ENCODE assay signal across 10 cellular contexts in the genomic region with DNA sequence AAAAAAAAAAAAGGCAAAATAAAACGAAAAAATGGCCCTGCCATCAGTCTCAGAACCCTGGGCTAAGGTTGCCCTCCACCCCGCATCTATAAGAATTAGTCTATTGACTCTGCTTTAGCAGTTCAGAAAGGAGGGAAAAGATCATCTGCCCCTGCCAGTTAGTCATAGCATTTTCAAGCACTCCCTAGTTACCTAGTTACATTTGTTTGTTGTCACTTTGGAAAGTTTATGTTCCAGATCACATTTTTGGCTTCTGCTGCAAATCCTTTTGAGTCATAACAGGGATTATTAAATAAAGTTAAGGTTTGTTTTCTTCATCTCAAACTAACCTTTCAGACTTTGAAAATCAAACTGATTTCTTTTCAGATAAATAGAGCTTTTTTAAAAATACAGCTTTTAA. TPM values are rescaled to one million over a fixed set of nuclear protein-coding genes. Genes with fewer than 3 reads are reported as not detected.
DNase-seq lines count a peak whose midpoint lies in the region; ATAC-seq and TF ChIP-seq lines count a peak whose summit lies in the region.
"Had no signal": no experiment of that assay in that cellular context is flagged by ENCODE, and none has a peak within 500 bp of the region (broad histone marks: within the 10 kb centered on the region; RNA-seq: fewer than 3 reads in every experiment).

No MANE protein-coding gene starts in this region.

- no peak for TF ChIP-seq CTCF in osteocyte (IDR thresholded peaks at IDR 0.05)
- no peak for TF ChIP-seq CTCF in MM.1S (IDR thresholded peaks at IDR 0.05; ENCODE audit: low read length)

- peaks cover 2% of the 10 kb centered on the region for H3K4me1 Mint-ChIP-seq in osteocyte (ENCODE audit: unreplicated experiment)
- H3K4me1 Mint-ChIP-seq in stimulated activated naive B cell treated with anti-CD40 and anti-IgM and Interleukin-4, amounts not matched to agents 10 μg/mL and 1 μg/mL and 100 μg/mL, for 72 hours: peaks cover 2 to 5% of the 10 kb centered on the region in 2 donors

- H3K4me1 ChIP-seq in MM.1S (ENCODE audit: low read length): no peaks in the 10 kb centered on the region

- no peaks in the 10 kb centered on the region for H3K79me2 ChIP-seq in MM.1S (ENCODE audit: low read length)

- H3K27ac Mint-ChIP-seq in osteocyte (ENCODE audit: unreplicated experiment): peak overlapping the region; percentile 29
- H3K27ac Mint-ChIP-seq in stimulated activated naive B cell treated with anti-CD40 and anti-IgM and Interleukin-4, amounts not matched to agents 10 μg/mL and 1 μg/mL and 100 μg/mL, for 72 hours: no peak overlapping the region

- no peak for ATAC-seq in GM21381 (IDR thresholded peaks at IDR 0.05; ENCODE audit: unreplicated experiment)
- no peak for ATAC-seq in stimulated activated naive B cell treated with anti-CD40 and anti-IgM and Interleukin-4, amounts not matched to agents 10 μg/mL and 1 μg/mL and 100 μg/mL, for 72 hours (replicated peaks)

- H3K27ac ChIP-seq in MM.1S (ENCODE audit: low read length): no peak overlapping the region

- peaks cover 4% of the 10 kb centered on the region for H3K9me3 Mint-ChIP-seq in osteocyte (ENCODE audit: unreplicated experiment)
- H3K9me3 Mint-ChIP-seq in stimulated activated naive B cell treated with anti-CD40 and anti-IgM and Interleukin-4, amounts not matched to agents 10 μg/mL and 1 μg/mL and 100 μg/mL, for 72 hours: no peaks in the 10 kb centered on the region

- no peaks in the 10 kb centered on the region for H3K27me3 Mint-ChIP-seq in osteocyte (ENCODE audit: unreplicated experiment)
- no peaks in the 10 kb centered on the region for H3K27me3 Mint-ChIP-seq in stimulated activated naive B cell treated with anti-CD40 and anti-IgM and Interleukin-4, amounts not matched to agents 10 μg/mL and 1 μg/mL and 100 μg/mL, for 72 hours

- H3F3A ChIP-seq in MM.1S (ENCODE audit: insufficient read depth, low read length): no peaks in the 10 kb centered on the region

- H3K4me2 ChIP-seq in MM.1S (ENCODE audit: low read depth, low read length): no peak overlapping the region

- no peaks in the 10 kb centered on the region for H3K9me2 ChIP-seq in MM.1S (replicated peaks; ENCODE audit: insufficient read depth, low read length)

- H3K4me3 ChIP-seq in MM.1S (ENCODE audit: low read length): no peak overlapping the region

- H3K36me3 ChIP-seq in MM.1S (replicated peaks; ENCODE audit: insufficient read depth, low read length): peaks cover 12% of the 10 kb centered on the region; the same call in 1 of the 2 replicates

- H3K27me3 ChIP-seq in MM.1S (replicated peaks; ENCODE audit: insufficient read depth, low read length): no peaks in the 10 kb centered on the region

- DNase-seq in AG20443 (ENCODE audit: low spot score) (peak; percentile 84), RKO (ENCODE audit: low spot score) (peak; percentile 47), fibroblast of peridontal ligament (ENCODE audit: extremely low read depth) (peak; percentile 95), osteocyte (ENCODE audit: extremely low spot score, unreplicated experiment) (no peak), MM.1S (no peak), NCI-H187 treated with DMSO at 0.1 percent for 48 hours (lab: John Stamatoyannopoulos, UW) (no peak)
- DNase-seq in stimulated activated naive B cell treated with anti-CD40 and anti-IgM and Interleukin-4, amounts not matched to agents 10 μg/mL and 1 μg/mL and 100 μg/mL, for 72 hours: no peak
- DNase-seq: NK-92 treated with Interleukin-12 subunit alpha and Interleukin-12 subunit beta, amount 100 ng/mL, for 24 hours had no signal

- H3K36me3 Mint-ChIP-seq in osteocyte (ENCODE audit: unreplicated experiment): peaks cover 51% of the 10 kb centered on the region
- peaks cover 53 to 69% of the 10 kb centered on the region in 2 donors for H3K36me3 Mint-ChIP-seq in stimulated activated naive B cell treated with anti-CD40 and anti-IgM and Interleukin-4, amounts not matched to agents 10 μg/mL and 1 μg/mL and 100 μg/mL, for 72 hours

- H4K20me1 ChIP-seq in MM.1S (ENCODE audit: insufficient read depth, low read length): no peaks in the 10 kb centered on the region

- no peak overlapping the region for H3K4me3 Mint-ChIP-seq in osteocyte (ENCODE audit: unreplicated experiment)
- no peak overlapping the region for H3K4me3 Mint-ChIP-seq in stimulated activated naive B cell treated with anti-CD40 and anti-IgM and Interleukin-4, amounts not matched to agents 10 μg/mL and 1 μg/mL and 100 μg/mL, for 72 hours

- H3K9ac ChIP-seq in MM.1S (ENCODE audit: low read length): no peak overlapping the region

- no peaks in the 10 kb centered on the region for H3K9me3 ChIP-seq in MM.1S (replicated peaks; ENCODE audit: insufficient read depth, low read length)

- no peak overlapping the region for H2AFZ ChIP-seq in MM.1S (ENCODE audit: low read length)

RNA-seq across cellular contexts. Expression of a gene that starts 52.1 kb away (rescaled TPM):
- 0.68 TPM in 1 of 2 replicates, not detected in the other for total RNA-seq in osteocyte
- total RNA-seq: activated CD8-positive, alpha-beta memory T cell treated with anti-CD3 and anti-CD28 coated beads for 36 hours had no signal

RNA-seq across cellular contexts. Expression of a gene that starts 60.0 kb away (rescaled TPM):
- total RNA-seq in osteocyte: 36.1 and 39.9 TPM in 2 replicates

Comparison
In these comparisons a context has a peak if more than half of its experiments do, and no peak if none do; other contexts are left out.
1. DNase-seq: peak in AG20443 (single experiment), RKO (single experiment) and fibroblast of peridontal ligament (single experiment); none in osteocyte (single experiment), MM.1S (single experiment), NCI-H187 treated with DMSO at 0.1 percent for 48 hours (single experiment) and stimulated activated naive B cell treated with anti-CD40 and anti-IgM and Interleukin-4, amounts not matched to agents 10 μg/mL and 1 μg/mL and 100 μg/mL, for 72 hours (single experiment).